ENCODE assay signal across 10 cellular contexts in the genomic region with DNA sequence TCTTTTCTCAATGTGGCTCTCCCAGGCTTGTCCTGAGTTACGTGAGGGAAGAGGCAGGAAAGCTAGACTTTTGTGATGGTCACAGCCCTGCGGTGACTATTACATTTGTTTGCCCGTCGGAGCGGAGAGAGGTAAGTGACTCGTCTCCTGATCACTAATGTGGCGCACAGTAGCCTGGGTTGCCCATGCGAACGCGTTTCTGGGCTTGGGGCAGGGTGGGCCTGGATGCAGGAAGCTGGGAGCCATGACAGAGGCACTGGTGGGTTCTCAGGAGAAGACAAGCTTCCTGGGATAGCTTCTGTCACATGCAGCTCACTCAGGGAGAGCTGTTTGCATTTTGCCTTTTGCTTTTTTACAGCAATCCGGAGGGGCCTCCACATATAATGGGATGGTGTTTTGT.
DNase-seq lines count a peak whose midpoint lies in the region; TF ChIP-seq lines count a peak whose summit lies in the region.
"Had no signal": no experiment of that assay in that cellular context is flagged by ENCODE, and none has a peak within 500 bp of the region (broad histone marks: within the 10 kb centered on the region; RNA-seq: fewer than 3 reads in every experiment).

No MANE protein-coding gene starts in this region.

- peaks cover 10% of the 10 kb centered on the region for H3K4me1 Mint-ChIP-seq in activated naive CD4-positive, alpha-beta T cell treated with anti-CD3 and anti-CD28 coated beads, Interleukin-2, amount 50 U/mL, for 24 hours
- H3K4me1 Mint-ChIP-seq in nephron progenitor cell (peaks cover 31% of the 10 kb centered on the region), type B pancreatic cell (ENCODE audit: unreplicated experiment) (peaks cover 20% of the 10 kb centered on the region)

- H3K27ac Mint-ChIP-seq in activated naive CD4-positive, alpha-beta T cell treated with anti-CD3 and anti-CD28 coated beads, Interleukin-2, amount 50 U/mL, for 24 hours, result peak overlapping the region; percentile 62
- peak overlapping the region; percentile 95 for H3K27ac Mint-ChIP-seq in nephron progenitor cell
- H3K27ac Mint-ChIP-seq in type B pancreatic cell, result peak overlapping the region; percentile 98

- DNase-seq in activated naive CD4-positive, alpha-beta T cell treated with anti-CD3 and anti-CD28 coated beads, Interleukin-2, amount 50 U/mL, for 16 hours, result no peak
- DNase-seq in epithelial cell of prostate (ENCODE audit: low read depth, low spot score) (no peak), nephron progenitor cell (no peak), type B pancreatic cell (ENCODE audit: extremely low spot score, unreplicated experiment) (no peak), iPS-NIHi11 (ENCODE audit: low spot score) (no peak), OCI-M2 (lab: John Stamatoyannopoulos, UW; ENCODE audit: unreplicated experiment) (no peak), EL (no peak)
- DNase-seq: activated CD8-positive, alpha-beta memory T cell treated with anti-CD3 and anti-CD28 coated beads, Interleukin-2, amount 50 U/mL, for 4 hours; NCI-H146 had no signal

- no peaks in the 10 kb centered on the region for H3K27me3 Mint-ChIP-seq in activated naive CD4-positive, alpha-beta T cell treated with anti-CD3 and anti-CD28 coated beads, Interleukin-2, amount 50 U/mL, for 24 hours
- H3K27me3 Mint-ChIP-seq in nephron progenitor cell (ENCODE audit: low read depth, poor library complexity) (no peaks in the 10 kb centered on the region), type B pancreatic cell (no peaks in the 10 kb centered on the region)

- no peaks in the 10 kb centered on the region for H3K9me3 Mint-ChIP-seq in activated naive CD4-positive, alpha-beta T cell treated with anti-CD3 and anti-CD28 coated beads, Interleukin-2, amount 50 U/mL, for 24 hours
- no peaks in the 10 kb centered on the region for H3K9me3 Mint-ChIP-seq in nephron progenitor cell
- no peaks in the 10 kb centered on the region for H3K9me3 Mint-ChIP-seq in type B pancreatic cell

- peak overlapping the region; percentile 69 for H3K27ac ChIP-seq in epithelial cell of prostate

- peaks cover 15% of the 10 kb centered on the region for H3K36me3 Mint-ChIP-seq in activated naive CD4-positive, alpha-beta T cell treated with anti-CD3 and anti-CD28 coated beads, Interleukin-2, amount 50 U/mL, for 24 hours
- peaks cover 61% of the 10 kb centered on the region for H3K36me3 Mint-ChIP-seq in nephron progenitor cell (ENCODE audit: low read depth)
- H3K36me3 Mint-ChIP-seq in type B pancreatic cell, result peaks cover 43% of the 10 kb centered on the region

- no peak overlapping the region for H3K4me3 Mint-ChIP-seq in activated naive CD4-positive, alpha-beta T cell treated with anti-CD3 and anti-CD28 coated beads, Interleukin-2, amount 50 U/mL, for 24 hours
- no peak overlapping the region for H3K4me3 Mint-ChIP-seq in nephron progenitor cell
- H3K4me3 Mint-ChIP-seq in type B pancreatic cell, result peak overlapping the region; percentile 53

- TF ChIP-seq CTCF in nephron progenitor cell (IDR thresholded peaks at IDR 0.05) (no peak), type B pancreatic cell (conservative IDR thresholded peaks at IDR 0.05) (no peak)
